In the genomic region with DNA sequence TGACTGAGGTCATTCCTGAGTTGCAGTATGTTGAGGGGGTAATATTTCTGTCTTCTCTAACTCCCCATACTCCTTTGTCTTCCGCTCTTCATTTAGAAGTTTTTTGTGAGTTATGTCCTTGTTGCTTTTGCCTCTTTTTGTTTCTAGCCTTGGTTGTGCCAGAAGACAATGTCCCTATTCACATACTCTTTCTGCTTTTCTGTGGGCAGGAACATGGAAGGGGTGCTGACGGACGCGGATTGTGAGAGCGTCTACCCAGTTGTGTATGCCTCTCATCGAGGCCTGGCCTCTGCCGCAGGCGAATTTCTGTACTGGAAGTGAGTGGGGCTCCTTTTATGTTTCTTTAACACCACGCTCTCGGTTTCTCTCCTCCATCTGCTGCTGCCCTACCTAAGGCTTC, we compare ENCODE assay signal across 24 cellular contexts. TPM values are rescaled to one million over a fixed set of nuclear protein-coding genes. Genes with fewer than 3 reads are reported as not detected.
"Had no signal": no experiment of that assay in that cellular context is flagged by ENCODE, and none has a peak within 500 bp of the region (broad histone marks: within the 10 kb centered on the region; RNA-seq: fewer than 3 reads in every experiment).

No MANE protein-coding gene starts in this region.

- H3K9me3 Mint-ChIP-seq: activated naive CD4-positive, alpha-beta T cell treated with anti-CD3 and anti-CD28 coated beads for 36 hours; activated T-helper 17 cell treated with anti-CD3 and anti-CD28 coated beads, Interleukin-2, amount 50 U/mL, for 72 hours; T-helper 1 cell treated with Interleukin-12 subunit alpha and Interleukin-12 subunit beta and Interleukin-4 antibody, amounts not matched to agents 30 μg/mL and 1 μg/mL, for 36 hours had no signal

- H3K36me3 ChIP-seq: brain microvascular endothelial cell, cardiac muscle cell, MG63, SJSA1 had no signal

- H3K27ac Mint-ChIP-seq: activated CD8-positive, alpha-beta memory T cell treated with anti-CD3 and anti-CD28 coated beads, Interleukin-2, amount 10 ng/mL, durations not matched to agents 7 days and 5 days; activated naive CD4-positive, alpha-beta T cell treated with anti-CD3 and anti-CD28 coated beads for 36 hours; activated naive CD8-positive, alpha-beta T cell; activated T-helper 17 cell treated with anti-CD3 and anti-CD28 coated beads, Interleukin-2, amount 50 U/mL, for 72 hours; T-helper 1 cell treated with Interleukin-12 subunit alpha and Interleukin-12 subunit beta and Interleukin-4 antibody, amounts not matched to agents 30 μg/mL and 1 μg/mL, for 36 hours had no signal

- H3K4me1 Mint-ChIP-seq: activated CD8-positive, alpha-beta memory T cell treated with anti-CD3 and anti-CD28 coated beads, Interleukin-2, amount 10 ng/mL, durations not matched to agents 7 days and 5 days; activated T-helper 17 cell treated with anti-CD3 and anti-CD28 coated beads, Interleukin-2, amount 50 U/mL, for 72 hours had no signal

- H3K27me3 ChIP-seq: cardiac muscle cell had no signal

- H3K4me3 Mint-ChIP-seq: activated CD8-positive, alpha-beta memory T cell treated with anti-CD3 and anti-CD28 coated beads, Interleukin-2, amount 10 ng/mL, durations not matched to agents 7 days and 5 days; activated naive CD4-positive, alpha-beta T cell treated with anti-CD3 and anti-CD28 coated beads for 36 hours; activated naive CD8-positive, alpha-beta T cell; activated T-helper 17 cell treated with anti-CD3 and anti-CD28 coated beads, Interleukin-2, amount 50 U/mL, for 72 hours; T-helper 1 cell treated with Interleukin-12 subunit alpha and Interleukin-12 subunit beta and Interleukin-4 antibody, amounts not matched to agents 30 μg/mL and 1 μg/mL, for 36 hours had no signal

- H3K27ac ChIP-seq: brain microvascular endothelial cell, cardiac muscle cell, SJSA1 had no signal

- DNase-seq: activated CD4-positive, alpha-beta T cell treated with anti-CD3 and anti-CD28 coated beads for 48 hours; activated CD4-positive, alpha-beta T cell treated with anti-CD3 and anti-CD28 coated beads, Interleukin-2, amount 50 U/mL, for 4 hours; activated CD4-positive, CD25-positive, alpha-beta regulatory T cell treated with anti-CD3 and anti-CD28 coated beads, Interleukin-2, amount 50 U/mL, for 72 hours; activated CD8-positive, alpha-beta memory T cell treated with anti-CD3 and anti-CD28 coated beads, Interleukin-2, amount 10 ng/mL, durations not matched to agents 7 days and 5 days; activated gamma-delta T cell; activated naive CD4-positive, alpha-beta T cell treated with anti-CD3 and anti-CD28 coated beads for 36 hours; activated T-cell treated with anti-CD3 and anti-CD28 coated beads, Interleukin-2, amount 50 U/mL, for 48 hours; amygdala; brain microvascular endothelial cell; MG63; MV-4-11; NCI-H1092 treated with DMSO at 0.1 percent for 48 hours; NCI-H1417 treated with DMSO at 0.1 percent for 48 hours; NCI-H1694 treated with DMSO at 0.1 percent for 48 hours; NCI-H2029 treated with DMSO at 0.1 percent for 48 hours; NCI-H446; NCI-H524; PC-3; SHP77 had no signal

- H3K4me3 ChIP-seq: cardiac muscle cell, MG63, SJSA1 had no signal

- ATAC-seq: activated CD8-positive, alpha-beta memory T cell treated with anti-CD3 and anti-CD28 coated beads, Interleukin-2, amount 10 ng/mL, durations not matched to agents 7 days and 5 days; activated T-helper 17 cell treated with anti-CD3 and anti-CD28 coated beads, Interleukin-2, amount 50 U/mL, for 72 hours; PC-3 had no signal

- H3K27me3 Mint-ChIP-seq: activated naive CD8-positive, alpha-beta T cell; activated T-helper 17 cell treated with anti-CD3 and anti-CD28 coated beads, Interleukin-2, amount 50 U/mL, for 72 hours had no signal

- H3K9me3 ChIP-seq: MG63, SJSA1 had no signal

- H3K4me1 ChIP-seq: SJSA1 had no signal

RNA-seq across cellular contexts. Expression of gene PVRIG, which starts 21.5 kb away (rescaled TPM):
- total RNA-seq: PC-3 had no signal
